10 cellular contexts compared by ENCODE assay signal in the genomic region with DNA sequence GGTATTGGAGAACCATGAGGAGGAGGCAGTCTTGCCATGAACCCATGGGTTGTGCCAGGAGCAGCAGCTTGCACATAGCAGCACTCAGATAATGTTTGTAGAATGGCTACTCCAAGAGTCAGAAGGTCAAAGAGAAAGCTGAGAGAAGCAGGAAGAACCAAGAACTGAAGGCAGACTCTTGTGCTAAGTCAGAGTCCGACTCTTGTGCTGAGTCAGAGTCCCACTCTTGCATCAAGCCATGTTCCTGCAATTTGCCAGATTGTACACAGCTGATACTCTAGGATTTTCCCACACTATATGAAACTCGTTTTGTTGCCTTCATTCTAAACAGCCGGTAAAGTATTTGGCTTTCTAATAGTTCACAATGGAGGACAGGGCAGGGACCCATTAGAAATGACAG. TPM values are rescaled to one million over a fixed set of nuclear protein-coding genes. Genes with fewer than 3 reads are reported as not detected.
DNase-seq lines count a peak whose midpoint lies in the region; ATAC-seq and TF ChIP-seq lines count a peak whose summit lies in the region.
"Had no signal": no experiment of that assay in that cellular context is flagged by ENCODE, and none has a peak within 500 bp of the region (broad histone marks: within the 10 kb centered on the region; RNA-seq: fewer than 3 reads in every experiment).

No MANE protein-coding gene starts in this region.

- H3K27me3 Mint-ChIP-seq in CD8-positive, alpha-beta memory T cell, result peaks cover 24 to 61% of the 10 kb centered on the region in 2 donors

- CTCF ChIA-PET in Panc1 (lab: Charles Lee), result no interaction called here
- CTCF ChIA-PET in CD8-positive, alpha-beta memory T cell (lab: Charles Lee), result no interaction called here

- DNase-seq in GM10266 (ENCODE audit: extremely low spot score) (peak; percentile 45), Panc1 (ENCODE audit: low read depth, low spot score) (peak; percentile 22), fibroblast of gingiva (ENCODE audit: low read depth) (peak; percentile 89), retinal pigment epithelial cell (ENCODE audit: low read depth) (peak; percentile 41), HAP-1 (ENCODE audit: low spot score in 2 of 2) (no peak)
- no peak for DNase-seq in CD8-positive, alpha-beta memory T cell
- DNase-seq: activated CD8-positive, alpha-beta T cell treated with anti-CD3 and anti-CD28 coated beads, Interleukin-2, amount 10 ng/mL, durations not matched to agents 7 days and 5 days; stimulated activated CD4-positive, alpha-beta T cell treated with anti-CD3 and anti-CD28 coated beads, Interleukin-2, amount 100 ng/mL, for 24 hours had no signal

- H3K9me3 ChIP-seq in Panc1 (ENCODE audit: control insufficient read depth, insufficient read depth, low read depth, low read length), result no peaks in the 10 kb centered on the region
- H3K9me3 ChIP-seq in HAP-1, result no peaks in the 10 kb centered on the region
- no peaks in the 10 kb centered on the region for H3K9me3 ChIP-seq in CD8-positive, alpha-beta memory T cell (ENCODE audit: low read length)

- H3K4me1 ChIP-seq in Panc1 (ENCODE audit: control insufficient read depth, insufficient read depth, low read length) (no peaks in the 10 kb centered on the region), HAP-1 (no peaks in the 10 kb centered on the region)
- no peaks in the 10 kb centered on the region for H3K4me1 ChIP-seq in CD8-positive, alpha-beta memory T cell (ENCODE audit: insufficient read depth, low read length)

- H3K4me1 Mint-ChIP-seq in CD8-positive, alpha-beta memory T cell, result no peaks in the 10 kb centered on the region

- no peak overlapping the region for H3K27ac ChIP-seq in Panc1 (ENCODE audit: low read length)
- H3K27ac ChIP-seq in CD8-positive, alpha-beta memory T cell (ENCODE audit: low read depth, low read length), result no peak overlapping the region

- in situ Hi-C loops in Panc1 (cut with HindIII; ENCODE audit: low pct_unique_long_range_greater_than_20kb, low sequenced_read_pairs), result no loop called here
- in situ Hi-C loops in HAP-1 (cut with MboI; ENCODE audit: low sequenced_read_pairs), result no loop called here

- H3K27ac Mint-ChIP-seq in CD8-positive, alpha-beta memory T cell, result no peak overlapping the region
- H3K27ac Mint-ChIP-seq: activated CD8-positive, alpha-beta T cell treated with anti-CD3 and anti-CD28 coated beads, Interleukin-2, amount 10 ng/mL, durations not matched to agents 7 days and 5 days had no signal

- POLR2A ChIA-PET in Panc1 (lab: Charles Lee), result no interaction called here
- POLR2A ChIA-PET in CD8-positive, alpha-beta memory T cell (lab: Charles Lee), result no interaction called here

- no peaks in the 10 kb centered on the region for H3K27me3 ChIP-seq in Panc1 (ENCODE audit: control insufficient read depth, insufficient read depth, low read length)
- H3K27me3 ChIP-seq in HAP-1 (ENCODE audit: low read depth), result peaks cover 6% of the 10 kb centered on the region; the same call in 1 of the 2 replicates
- peaks cover 4% of the 10 kb centered on the region for H3K27me3 ChIP-seq in CD8-positive, alpha-beta memory T cell (ENCODE audit: insufficient read depth, low read length, poor library complexity, severe bottlenecking)

- H3K4me3 ChIP-seq in Panc1 (ENCODE audit: low read depth in 2 of 2, low read length in 2 of 2), result no peak overlapping the region
- H3K4me3 ChIP-seq in retinal pigment epithelial cell (ENCODE audit: low read length), result no peak overlapping the region
- H3K4me3 ChIP-seq in HAP-1, result no peak overlapping the region
- no peak overlapping the region for H3K4me3 ChIP-seq in CD8-positive, alpha-beta memory T cell (ENCODE audit: low read length)

- ATAC-seq in Panc1, result 0 out of 2 replicates have a peak, but pooled peaks have one; percentile 45
- no peak for ATAC-seq in HG02642 (IDR thresholded peaks at IDR 0.05; ENCODE audit: poor library complexity, unreplicated experiment)
- no peak for ATAC-seq in HG03139 (IDR thresholded peaks at IDR 0.05; ENCODE audit: unreplicated experiment)
- ATAC-seq: activated CD8-positive, alpha-beta T cell treated with anti-CD3 and anti-CD28 coated beads, Interleukin-2, amount 10 ng/mL, durations not matched to agents 7 days and 5 days had no signal

- intact Hi-C loops in Panc1 (cut with micrococcal nuclease; ENCODE audit: unreplicated experiment), result no loop called here

- BruUV-seq in Panc1 (replicated peaks; lab: Mats Ljungman, UMichigan), result no TSS peak

- TF ChIP-seq CTCF in GM10266 (IDR thresholded peaks at IDR 0.05; ENCODE audit: control insufficient read depth, insufficient read depth, low read depth, missing control alignments) (no peak), Panc1 (IDR thresholded peaks at IDR 0.05) (no peak), retinal pigment epithelial cell (conservative IDR thresholded peaks at IDR 0.05; ENCODE audit: low read depth, low read length) (no peak)

- H3K36me3 ChIP-seq in Panc1 (ENCODE audit: control insufficient read depth, insufficient read depth, low read length) (no peaks in the 10 kb centered on the region), HAP-1 (replicated peaks) (no peaks in the 10 kb centered on the region)
- H3K36me3 ChIP-seq in CD8-positive, alpha-beta memory T cell (ENCODE audit: insufficient read depth, low read length), result no peaks in the 10 kb centered on the region

- no peak overlapping the region for H3K4me3 Mint-ChIP-seq in CD8-positive, alpha-beta memory T cell
- H3K4me3 Mint-ChIP-seq: activated CD8-positive, alpha-beta T cell treated with anti-CD3 and anti-CD28 coated beads, Interleukin-2, amount 10 ng/mL, durations not matched to agents 7 days and 5 days had no signal

- no peaks in the 10 kb centered on the region for H3K36me3 Mint-ChIP-seq in CD8-positive, alpha-beta memory T cell

- H3K9me3 Mint-ChIP-seq in CD8-positive, alpha-beta memory T cell, result no peaks in the 10 kb centered on the region

RNA-seq across cellular contexts. Expression of gene HSPA9, which starts 26.2 kb away (rescaled TPM):
- total RNA-seq in Panc1 (2021; ENCODE audit: unreplicated experiment), result 424 TPM
- 499 TPM for polyA plus RNA-seq in Panc1 (2012; ENCODE audit: insufficient read length)
- total RNA-seq in CD8-positive, alpha-beta memory T cell, result 100 to 1,000 TPM; 468 to 498 TPM
- 171 TPM for polyA plus RNA-seq in CD8-positive, alpha-beta memory T cell

RNA-seq across cellular contexts. Expression of gene ETF1, which starts 58.4 kb away (rescaled TPM):
- 168 TPM for total RNA-seq in Panc1 (2021; ENCODE audit: unreplicated experiment)
- polyA plus RNA-seq in Panc1 (2012; ENCODE audit: insufficient read length), result 82.6 TPM
- 100 to 1,000 TPM; 239 to 246 TPM for total RNA-seq in CD8-positive, alpha-beta memory T cell
- polyA plus RNA-seq in CD8-positive, alpha-beta memory T cell, result 29.4 TPM

Comparison
In these comparisons a context has a peak if more than half of its experiments do, and no peak if none do; other contexts are left out.
1. DNase-seq: peak in GM10266 (single experiment), Panc1 (single experiment), fibroblast of gingiva (single experiment) and retinal pigment epithelial cell (single experiment); none in HAP-1 (0 of 2) and CD8-positive, alpha-beta memory T cell (0 of 5).